Comparison of ENCODE assay signal across 8 cellular contexts in the genomic region with DNA sequence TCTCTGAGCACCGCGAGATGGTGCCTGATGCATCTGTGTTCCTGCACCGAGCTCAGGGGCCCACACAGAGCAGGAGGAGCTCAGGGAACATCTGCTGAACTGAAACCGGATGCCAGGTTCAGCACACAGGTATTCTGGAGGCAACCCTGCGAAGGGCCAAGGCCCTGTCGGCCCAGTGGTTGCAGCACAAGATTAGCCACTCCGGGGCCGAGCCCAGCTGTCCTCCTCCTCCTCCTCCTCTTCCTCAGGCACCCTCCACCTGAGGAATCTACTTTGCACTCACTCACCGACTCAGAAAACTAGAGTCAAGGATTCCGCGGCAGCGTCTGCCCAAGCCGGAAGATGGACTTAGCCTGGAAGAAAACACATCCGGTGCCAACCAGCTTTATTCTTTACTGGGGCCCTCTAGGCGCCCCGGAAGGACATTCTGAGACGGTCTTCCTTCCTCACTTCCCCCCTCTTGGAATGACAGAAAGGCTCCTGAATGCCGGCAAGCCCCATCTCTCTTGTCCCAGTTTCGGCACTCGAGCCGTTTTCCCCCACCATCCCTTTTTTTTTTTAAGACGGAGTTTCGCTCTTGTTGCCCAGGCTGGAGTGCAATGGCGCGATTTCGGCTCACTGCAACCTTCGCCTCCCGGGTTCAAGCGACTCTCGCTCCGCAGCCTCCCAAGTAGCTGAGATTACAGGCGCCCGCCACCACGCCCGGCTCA.
DNase-seq lines count a peak whose midpoint lies in the region; ATAC-seq and TF ChIP-seq lines count a peak whose summit lies in the region.

A gene with protein sequence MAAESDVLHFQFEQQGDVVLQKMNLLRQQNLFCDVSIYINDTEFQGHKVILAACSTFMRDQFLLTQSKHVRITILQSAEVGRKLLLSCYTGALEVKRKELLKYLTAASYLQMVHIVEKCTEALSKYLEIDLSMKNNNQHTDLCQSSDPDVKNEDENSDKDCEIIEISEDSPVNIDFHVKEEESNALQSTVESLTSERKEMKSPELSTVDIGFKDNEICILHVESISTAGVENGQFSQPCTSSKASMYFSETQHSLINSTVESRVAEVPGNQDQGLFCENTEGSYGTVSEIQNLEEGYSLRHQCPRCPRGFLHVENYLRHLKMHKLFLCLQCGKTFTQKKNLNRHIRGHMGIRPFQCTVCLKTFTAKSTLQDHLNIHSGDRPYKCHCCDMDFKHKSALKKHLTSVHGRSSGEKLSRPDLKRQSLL (minus strand): TSS at position 360 of the 710 bp plus-strand sequence. CDS start 1,251 bp downstream, outside the sequence.

- ATAC-seq in GM19035 (IDR thresholded peaks at IDR 0.05; ENCODE audit: unreplicated experiment) (peak; percentile 96), HG03342 (IDR thresholded peaks at IDR 0.05; ENCODE audit: unreplicated experiment) (peak; percentile 98)

- H3K4me3 ChIP-seq in choroid plexus epithelial cell (ENCODE audit: low read depth, low read length) = peak within 1 kb of the TSS; percentile 84

- peak; percentile 21 for TF ChIP-seq CTCF in choroid plexus epithelial cell (conservative IDR thresholded peaks at IDR 0.05; ENCODE audit: low read depth, low read length)

- DNase-seq in AML-193 (lab: John Stamatoyannopoulos, UW) = peak; percentile 69 to 72
- DNase-seq in NCI-H345 treated with DMSO at 0.1 percent for 48 hours (lab: John Stamatoyannopoulos, UW; ENCODE audit: unreplicated experiment) = peak; percentile 79
- peak; percentile 31 for DNase-seq in activated CD4-positive, CD25-positive, alpha-beta regulatory T cell treated with anti-CD3 and anti-CD28 coated beads, Interleukin-2, amount 50 U/mL, for 16 hours (ENCODE audit: low read depth, low spot score)
- peak; percentile 88 for DNase-seq in choroid plexus epithelial cell (ENCODE audit: low read depth)
- peak; percentile 90 for DNase-seq in kidney tubule cell (ENCODE audit: low spot score)
- DNase-seq in stimulated activated CD4-positive, alpha-beta T cell treated with anti-CD3 and anti-CD28 coated beads, Interleukin-1b, Interleukin-23, amount 100 ng/mL, for 4 hours (ENCODE audit: low read depth in 2 of 2) = peak; percentile 42 to 45

Comparison
In these comparisons a context has a peak if more than half of its experiments do, and no peak if none do; other contexts are left out.
1. Peak in every context shown above with its lines: DNase-seq, ATAC-seq and H3K4me3 ChIP-seq.
2. DNase-seq: peak in every context shown above with its lines; median percentile 90 in kidney tubule cell; 88 in choroid plexus epithelial cell; 79 in NCI-H345 treated with DMSO at 0.1 percent for 48 hours; 70 in AML-193; 44 in stimulated activated CD4-positive, alpha-beta T cell treated with anti-CD3 and anti-CD28 coated beads, Interleukin-1b, Interleukin-23, amount 100 ng/mL, for 4 hours; 31 in activated CD4-positive, CD25-positive, alpha-beta regulatory T cell treated with anti-CD3 and anti-CD28 coated beads, Interleukin-2, amount 50 U/mL, for 16 hours.